In genomic region chr17:68820825-68821481, GRCh38 we compare ENCODE assay signal across 19 cellular contexts.
DNase-seq lines count a peak whose midpoint lies in the region; ATAC-seq, FAIRE-seq and TF ChIP-seq lines count a peak whose summit lies in the region.
"Had no signal": no experiment of that assay in that cellular context is flagged by ENCODE, and none has a peak within 500 bp of the region (broad histone marks: within the 10 kb centered on the region; RNA-seq: fewer than 3 reads in every experiment).

No MANE protein-coding gene starts in this region.

- no peak overlapping the region for H2AFZ ChIP-seq in GM23248
- H2AFZ ChIP-seq in HepG2 (ENCODE audit: low read length), result no peak overlapping the region
- H2AFZ ChIP-seq: GM23338 had no signal

- ATAC-seq in WTC11 (no peak), HepG2 (peak; percentile 82)
- ATAC-seq: activated naive CD8-positive, alpha-beta T cell treated with anti-CD3 and anti-CD28 coated beads, Interleukin-2, amount 50 U/mL, for 24 hours; GM23338; T-helper 17 cell had no signal

- H3K4me3 ChIP-seq in GM23248, result no peak overlapping the region
- peak overlapping the region; percentile 38 to 57 (median 53) for H3K4me3 ChIP-seq in HepG2 (replicated peaks in 1 of 3; ENCODE audit: insufficient read depth in 1 of 3, low read depth in 2 of 3, low read length in 3 of 3)
- H3K4me3 ChIP-seq: GM23338, skin epidermis, suprapubic skin had no signal

- no TSS peak for BruUV-seq in HepG2 (replicated peaks; lab: Mats Ljungman, UMichigan)

- TF ChIP-seq EP300 in HepG2 (IDR thresholded peaks at IDR 0.05; ENCODE audit: low read depth in 2 of 2, low read length in 2 of 2), result peak; percentile 93 to 95
- peak; percentile 91; the same call in 1 of the 2 replicates for TF ChIP-seq EP300 in HepG2 (CRISPR knock-in tag; IDR thresholded peaks at IDR 0.05; ENCODE audit: borderline replicate concordance)

- in situ Hi-C loops in GM23248 (cut with MboI) (no loop called here), HepG2 (cut with HindIII; ENCODE audit: extremely low pct_ligation_motif_present, low pct_unique_long_range_greater_than_20kb) (no loop called here)

- H3K4me2 ChIP-seq in GM23248 (ENCODE audit: unreplicated experiment), result peak overlapping the region; percentile 70
- peak overlapping the region; percentile 76 for H3K4me2 ChIP-seq in HepG2 (ENCODE audit: low read depth, low read length)
- H3K4me2 ChIP-seq: GM23338, KMS-11 had no signal

- CTCF ChIA-PET in WTC11 (lab: Charles Lee) (no interaction called here), HepG2 (lab: Yijun Ruan, JAX; ENCODE audit: low intra/inter-chr PET ratio, low total read pairs) (no interaction called here)

- H3K9me2 ChIP-seq in GM23248 (ENCODE audit: insufficient read depth), result no peaks in the 10 kb centered on the region

- H3K9me3 ChIP-seq in GM23248 (ENCODE audit: low read depth) (no peaks in the 10 kb centered on the region), HepG2 (ENCODE audit: low read length) (peaks cover 7% of the 10 kb centered on the region; the same call in 1 of the 2 replicates)
- H3K9me3 ChIP-seq: suprapubic skin had no signal

- peaks cover 26% of the 10 kb centered on the region for H3F3A ChIP-seq in GM23248 (ENCODE audit: insufficient read depth)

- H3K4me1 ChIP-seq in GM23248 (ENCODE audit: insufficient read depth), result peaks cover 16% of the 10 kb centered on the region
- peaks cover 81% of the 10 kb centered on the region for H3K4me1 ChIP-seq in HepG2 (ENCODE audit: insufficient read depth, low read length)

- WGBS in GM23248 (ENCODE audit: low coverage in 1 of 2, low lambda C conversion rate in 2 of 2, missing lambda C conversion rate in 2 of 2), 2 experiments, result 92 to 95% methylated on average over 8 of the region's 8 CpGs
- 3% methylated on average over 8 of the region's 8 CpGs for WGBS in HepG2 (ENCODE audit: low lambda C conversion rate)

- no peaks in the 10 kb centered on the region for H3K9me3 Mint-ChIP-seq in WTC11
- H3K9me3 Mint-ChIP-seq: activated naive CD8-positive, alpha-beta T cell treated with anti-CD3 and anti-CD28 coated beads, Interleukin-2, amount 50 U/mL, for 24 hours; endodermal cell; GM23338 had no signal

- peak in 1 of 2 experiments; percentile 59; a peak in 3 of 4 replicates for TF ChIP-seq POLR2A in HepG2 (IDR thresholded peaks at IDR 0.05; ENCODE audit: insufficient read depth in 1 of 2, low read depth in 2 of 2, low read length in 2 of 2)

- intact Hi-C loops in HepG2 (cut with micrococcal nuclease; ENCODE audit: unreplicated experiment), result loop anchor here (1.0 to 2.0 kb wide), 3 partner anchors 27 to 88 kb away; no protein-coding TSS in a partner anchor

- POLR2A ChIA-PET in WTC11 (lab: Charles Lee) (no interaction called here), HepG2 (lab: Yijun Ruan, JAX) (interaction anchor here (0.8 to 2.5 kb wide), 14 partner anchors 16 to 438 kb away, joined by 3 to 37 read pairs (median 4); no protein-coding TSS in a partner anchor)

- H3K4me1 Mint-ChIP-seq in WTC11, result peaks cover 4% of the 10 kb centered on the region
- H3K4me1 Mint-ChIP-seq: activated naive CD8-positive, alpha-beta T cell treated with anti-CD3 and anti-CD28 coated beads, Interleukin-2, amount 50 U/mL, for 24 hours; GM23338 had no signal

- H3K27ac ChIP-seq in GM23248 (no peak overlapping the region), HepG2 (ENCODE audit: extremely low read length, insufficient read depth, low read length) (peak overlapping the region; percentile 91)
- H3K27ac ChIP-seq: KMS-11, skin epidermis, suprapubic skin had no signal

- no peak overlapping the region for H3K4me3 Mint-ChIP-seq in WTC11
- H3K4me3 Mint-ChIP-seq: activated naive CD8-positive, alpha-beta T cell treated with anti-CD3 and anti-CD28 coated beads, Interleukin-2, amount 50 U/mL, for 24 hours; endodermal cell; GM23338; T-helper 17 cell had no signal

- H3K36me3 ChIP-seq in GM23248 (ENCODE audit: low read depth) (no peaks in the 10 kb centered on the region), HepG2 (replicated peaks in 1 of 2; ENCODE audit: control insufficient read depth in 1 of 2, insufficient read depth in 2 of 2, low read length in 2 of 2) (no peaks in the 10 kb centered on the region)
- H3K36me3 ChIP-seq: suprapubic skin had no signal

- peak; percentile 91 for FAIRE-seq in HepG2 (lab: Jason Lieb, UNC)

- H3K27ac Mint-ChIP-seq in WTC11, result no peak overlapping the region
- H3K27ac Mint-ChIP-seq: activated naive CD8-positive, alpha-beta T cell treated with anti-CD3 and anti-CD28 coated beads, Interleukin-2, amount 50 U/mL, for 24 hours; endodermal cell; GM23338; T-helper 17 cell had no signal

- H3K27me3 Mint-ChIP-seq in WTC11 (ENCODE audit: low read depth), result no peaks in the 10 kb centered on the region

- H3K27me3 ChIP-seq in GM23248 (replicated peaks; ENCODE audit: insufficient read depth), result no peaks in the 10 kb centered on the region
- H3K27me3 ChIP-seq in HepG2 (ENCODE audit: control insufficient read depth in 1 of 2, insufficient read depth in 2 of 2, low read length in 2 of 2), result no peaks in the 10 kb centered on the region
- H3K27me3 ChIP-seq: suprapubic skin had no signal

- H3K9ac ChIP-seq in GM23248, result no peak overlapping the region
- peak overlapping the region; percentile 77 for H3K9ac ChIP-seq in HepG2 (ENCODE audit: insufficient read depth, low read depth, low read length)
- H3K9ac ChIP-seq: KMS-11 had no signal

- TF ChIP-seq CTCF in WTC11 (IDR thresholded peaks at IDR 0.05) (no peak), HepG2 (CRISPR knock-in tag; IDR thresholded peaks at IDR 0.05) (no peak; the same call in 1 of the 2 replicates)

- H4K20me1 ChIP-seq in GM23248 (ENCODE audit: insufficient read depth) (no peaks in the 10 kb centered on the region), HepG2 (ENCODE audit: insufficient read depth, low read length) (no peaks in the 10 kb centered on the region)

- TF ChIP-seq RAD21 in HepG2 (CRISPR knock-in tag; IDR thresholded peaks at IDR 0.05), result no peak; the same call in 1 of the 2 replicates

- DNase-seq in COLO668 (lab: John Stamatoyannopoulos, UW; ENCODE audit: unreplicated experiment) (peak; percentile 47), GM23248 (no peak), WTC11 (ENCODE audit: low spot score) (no peak), HepG2 (ENCODE audit: low spot score) (peak; percentile 99), middle frontal gyrus (ENCODE audit: extremely low spot score, low spot score) (no peak), A172 (ENCODE audit: low spot score) (no peak), AG20443 (ENCODE audit: low spot score) (no peak)
- DNase-seq: activated CD8-positive, alpha-beta memory T cell treated with anti-CD3 and anti-CD28 coated beads for 24 hours; activated naive CD8-positive, alpha-beta T cell treated with anti-CD3 and anti-CD28 coated beads, Interleukin-2, amount 50 U/mL, for 24 hours; endodermal cell; hypothalamus; NCI-H2171 treated with DMSO at 0.1 percent for 48 hours; SHP77 treated with DMSO at 0.1 percent for 48 hours; stimulated activated CD4-positive, alpha-beta T cell treated with anti-CD3 and anti-CD28 coated beads, Interleukin-4, amount 100 ng/mL, for 24 hours; T-helper 17 cell had no signal

- no peaks in the 10 kb centered on the region for H3K79me2 ChIP-seq in GM23248 (ENCODE audit: insufficient read depth)
- H3K79me2 ChIP-seq in HepG2 (ENCODE audit: insufficient read depth, low read length), result no peaks in the 10 kb centered on the region

- H3K36me3 Mint-ChIP-seq in WTC11, result no peaks in the 10 kb centered on the region

TF ChIP-seq in WTC11, 78 proteins besides CTCF, POLR2A, EP300 and RAD21:
- TF ChIP-seq EMX1 (CRISPR knock-in tag; IDR thresholded peaks at IDR 0.05), result no peak
- TF ChIP-seq ATF2 (CRISPR knock-in tag; IDR thresholded peaks at IDR 0.05; ENCODE audit: borderline replicate concordance, low read depth), result no peak
- TF ChIP-seq GABPB1 (CRISPR knock-in tag; IDR thresholded peaks at IDR 0.05), result peak; percentile 68

TF ChIP-seq in HepG2, 621 proteins besides CTCF, POLR2A, EP300 and RAD21 (continues in another document):
- TF ChIP-seq CSRNP1 (CRISPR knock-in tag; IDR thresholded peaks at IDR 0.05), result no peak
- TF ChIP-seq SMARCE1 (IDR thresholded peaks at IDR 0.05; ENCODE audit: borderline replicate concordance), result no peak
- TF ChIP-seq FOXO1 (CRISPR knock-in tag; IDR thresholded peaks at IDR 0.05), result peak; percentile 82
- no peak; the same call in 1 of the 2 replicates for TF ChIP-seq ARID2 (CRISPR knock-in tag; IDR thresholded peaks at IDR 0.05; ENCODE audit: borderline replicate concordance)
- no peak for TF ChIP-seq JDP2 (CRISPR knock-in tag; IDR thresholded peaks at IDR 0.05; ENCODE audit: borderline replicate concordance)
- no peak for TF ChIP-seq ZKSCAN5 (CRISPR knock-in tag; IDR thresholded peaks at IDR 0.05)
- TF ChIP-seq TGIF2 (CRISPR knock-in tag; IDR thresholded peaks at IDR 0.05), result peak; percentile 88
- no peak for TF ChIP-seq ELK4 (CRISPR knock-in tag; IDR thresholded peaks at IDR 0.05; ENCODE audit: borderline replicate concordance)
- no peak for TF ChIP-seq E2F5 (CRISPR knock-in tag; conservative IDR thresholded peaks at IDR 0.05)

Comparison
In these comparisons a context has a peak if more than half of its experiments do, and no peak if none do; other contexts are left out.
1. DNase-seq: peak in COLO668 (single experiment) and HepG2 (single experiment); none in GM23248 (single experiment), WTC11 (single experiment), middle frontal gyrus (single experiment), A172 (single experiment) and AG20443 (single experiment).